ENCODE assay signal across 9 cellular contexts in the genomic region with DNA sequence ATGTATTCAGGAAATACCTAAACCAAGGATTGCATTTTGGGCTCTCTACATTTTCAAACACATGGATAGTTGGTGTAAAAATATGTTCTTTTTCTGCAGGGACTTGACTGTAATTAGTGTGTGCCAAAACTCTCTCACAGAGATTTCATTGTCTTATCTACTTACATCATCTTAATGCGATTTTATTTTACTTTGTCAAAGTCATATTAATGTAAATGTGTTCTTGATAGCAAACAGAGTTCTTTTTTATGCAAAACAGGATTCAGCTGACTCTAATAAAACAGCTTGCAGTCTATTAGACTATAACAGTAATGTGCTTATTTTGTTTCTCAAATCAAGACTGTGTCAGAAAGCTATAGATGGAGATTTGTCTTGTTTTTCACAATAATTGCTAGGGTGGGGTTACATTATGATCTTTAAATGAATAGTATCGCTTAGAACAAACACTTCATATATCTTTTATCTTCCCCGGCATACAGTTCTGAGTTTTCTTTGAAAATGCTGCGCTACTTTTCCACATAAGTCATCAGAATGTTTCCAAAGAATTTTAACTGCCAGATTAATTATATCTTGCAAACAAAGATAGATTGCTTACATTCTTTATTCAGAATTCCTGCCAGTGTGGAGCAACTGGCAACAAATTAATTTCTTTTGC.
DNase-seq lines count a peak whose midpoint lies in the region; ATAC-seq and TF ChIP-seq lines count a peak whose summit lies in the region.
"Had no signal": no experiment of that assay in that cellular context is flagged by ENCODE, and none has a peak within 500 bp of the region (broad histone marks: within the 10 kb centered on the region; RNA-seq: fewer than 3 reads in every experiment).

No MANE protein-coding gene starts in this region.

- peak overlapping the region; percentile 1 to 68 (median 64) for H3K4me3 Mint-ChIP-seq in brain

- H3K27me3 Mint-ChIP-seq in brain: peaks cover 4% of the 10 kb centered on the region

- H3K9me3 Mint-ChIP-seq in brain: peaks cover 0 to 9% (median 2%) of the 10 kb centered on the region in 5 experiments
- H3K9me3 Mint-ChIP-seq in activated naive CD4-positive, alpha-beta T cell treated with anti-CD3 and anti-CD28 coated beads, Interleukin-2, amount 50 U/mL, for 72 hours: no peaks in the 10 kb centered on the region

- peak overlapping the region; percentile 66 to 93 (median 76) for H3K27ac Mint-ChIP-seq in brain
- no peak overlapping the region for H3K27ac Mint-ChIP-seq in activated naive CD4-positive, alpha-beta T cell treated with anti-CD3 and anti-CD28 coated beads, Interleukin-2, amount 50 U/mL, for 72 hours

- peak overlapping the region; percentile 63 for H3K27ac ChIP-seq in upper lobe of right lung

- DNase-seq in NCI-H82 (lab: John Stamatoyannopoulos, UW): peak; percentile 10
- no peak for DNase-seq in NCI-H82 treated with DMSO at 0.1 percent for 48 hours (lab: John Stamatoyannopoulos, UW; ENCODE audit: unreplicated experiment)
- DNase-seq in medulla oblongata (ENCODE audit: extremely low spot score): peak; percentile 10
- no peak for DNase-seq in upper lobe of right lung
- no peak for DNase-seq in putamen (ENCODE audit: low spot score)
- no peak for DNase-seq in activated naive CD4-positive, alpha-beta T cell treated with anti-CD3 and anti-CD28 coated beads, Interleukin-2, amount 50 U/mL, for 72 hours (ENCODE audit: low spot score in 2 of 2)
- DNase-seq in NCI-H2107 treated with DMSO at 0.1 percent for 48 hours (lab: John Stamatoyannopoulos, UW; ENCODE audit: unreplicated experiment): no peak
- DNase-seq: NCI-H774 had no signal

- H3K9me3 ChIP-seq in upper lobe of right lung: no peaks in the 10 kb centered on the region

- TF ChIP-seq CTCF in brain (conservative IDR thresholded peaks at IDR 0.05) (no peak), upper lobe of right lung (IDR thresholded peaks at IDR 0.05) (no peak)

- H3K4me1 ChIP-seq in upper lobe of right lung: peaks cover 30% of the 10 kb centered on the region

- no peaks in the 10 kb centered on the region for H3K36me3 ChIP-seq in upper lobe of right lung

- H3K4me1 Mint-ChIP-seq in brain: peaks cover 45% of the 10 kb centered on the region

- no peak for ATAC-seq in upper lobe of right lung
- ATAC-seq in activated naive CD4-positive, alpha-beta T cell treated with anti-CD3 and anti-CD28 coated beads, Interleukin-2, amount 50 U/mL, for 72 hours: no peak

- intact Hi-C loops in upper lobe of right lung (cut with DNase I): no loop called here

- H3K36me3 Mint-ChIP-seq in brain: no peaks in the 10 kb centered on the region
- no peaks in the 10 kb centered on the region for H3K36me3 Mint-ChIP-seq in activated naive CD4-positive, alpha-beta T cell treated with anti-CD3 and anti-CD28 coated beads, Interleukin-2, amount 50 U/mL, for 72 hours

- H3K27me3 ChIP-seq in upper lobe of right lung: no peaks in the 10 kb centered on the region

- H3K4me3 ChIP-seq in upper lobe of right lung: no peak overlapping the region

Comparison
In these comparisons a context has a peak if more than half of its experiments do, and no peak if none do; other contexts are left out.
1. DNase-seq: peak in NCI-H82 (single experiment) and medulla oblongata (single experiment); none in NCI-H82 treated with DMSO at 0.1 percent for 48 hours (single experiment), upper lobe of right lung (single experiment), putamen (single experiment), activated naive CD4-positive, alpha-beta T cell treated with anti-CD3 and anti-CD28 coated beads, Interleukin-2, amount 50 U/mL, for 72 hours (0 of 2) and NCI-H2107 treated with DMSO at 0.1 percent for 48 hours (single experiment).
2. H3K27ac Mint-ChIP-seq: peak in brain (5 of 5); none in activated naive CD4-positive, alpha-beta T cell treated with anti-CD3 and anti-CD28 coated beads, Interleukin-2, amount 50 U/mL, for 72 hours (0 of 2).